8 cellular contexts compared by ENCODE assay signal in genomic region chr15:45025627-45026026, GRCh38. TPM values are rescaled to one million over a fixed set of nuclear protein-coding genes. Genes with fewer than 3 reads are reported as not detected.
A peak's percentile ranks its signal among the peaks of the same experiment; 100 is the strongest.
DNase-seq lines count a peak whose midpoint lies in the region; ATAC-seq, FAIRE-seq and TF ChIP-seq lines count a peak whose summit lies in the region.
"Not testable (repeated sequence)": the region's sequence is repeated elsewhere in the genome, so short reads cannot be mapped to it uniquely, and the experiment has no call there.

No MANE protein-coding gene starts in this region.

- H3K36me3 Mint-ChIP-seq in CD4-positive, alpha-beta T cell (ENCODE audit: low read depth) = not testable (repeated sequence)
- H3K36me3 Mint-ChIP-seq in brain (peaks cover 50% of the 10 kb centered on the region), progenitor cell of endocrine pancreas (ENCODE audit: insufficient read depth) (peaks cover 38% of the 10 kb centered on the region)

- H3K4me1 Mint-ChIP-seq in CD4-positive, alpha-beta T cell (ENCODE audit: low read depth) = peaks cover 22% of the 10 kb centered on the region
- H3K4me1 Mint-ChIP-seq in brain (peaks cover 48% of the 10 kb centered on the region), progenitor cell of endocrine pancreas (ENCODE audit: low read depth) (peaks cover 43% of the 10 kb centered on the region)

- TF ChIP-seq RAD21 in HepG2 (CRISPR knock-in tag; IDR thresholded peaks at IDR 0.05) = not testable (repeated sequence)

- TF ChIP-seq EP300 in HepG2 (IDR thresholded peaks at IDR 0.05; ENCODE audit: low read depth in 2 of 2, low read length in 2 of 2); HepG2 (CRISPR knock-in tag; IDR thresholded peaks at IDR 0.05; ENCODE audit: borderline replicate concordance): not testable (repeated sequence)

- H3K4me2 ChIP-seq in HepG2 (ENCODE audit: low read depth, low read length) = peak overlapping the region; percentile 99

- H2AFZ ChIP-seq in HepG2 (ENCODE audit: low read length) = not testable (repeated sequence)

- CTCF ChIA-PET in A673 (lab: Charles Lee) = interaction anchor here (0.7 kb wide), 2 partner anchors 142 to 338 kb away, joined by 6 to 9 read pairs; no protein-coding TSS in a partner anchor
- CTCF ChIA-PET in CD4-positive, alpha-beta T cell (lab: Charles Lee); HepG2 (lab: Yijun Ruan, JAX; ENCODE audit: low intra/inter-chr PET ratio, low total read pairs): not testable (repeated sequence)

- H3K27ac ChIP-seq in A673 (ENCODE audit: low read depth, low read length, poor library complexity, severe bottlenecking) (peak overlapping the region; percentile 79), KOPT-K1 (ENCODE audit: low read depth, low read length, poor library complexity, severe bottlenecking) (peak overlapping the region; percentile 25), HepG2 (ENCODE audit: extremely low read length, insufficient read depth, low read length) (peak overlapping the region; percentile 53), thyroid gland (peak overlapping the region; percentile 50 to 78 (median 74))
- not testable (repeated sequence) for H3K27ac ChIP-seq in CD4-positive, alpha-beta T cell (ENCODE audit: low read depth, low read length); SK-N-MC

- in situ Hi-C loops in HepG2 (cut with HindIII; ENCODE audit: extremely low pct_ligation_motif_present, low pct_unique_long_range_greater_than_20kb) = loop anchor here (5.0 kb wide), 1 partner anchor 53 kb away; no protein-coding TSS in a partner anchor

- peak; percentile 95 for FAIRE-seq in HepG2 (lab: Jason Lieb, UNC)

- WGBS in HepG2 (ENCODE audit: low lambda C conversion rate) = 6% methylated on average over 2 of the region's 3 CpGs
- 34 to 65% methylated on average over 3 of the region's 3 CpGs for WGBS in thyroid gland, 2 donors

- not testable (repeated sequence) for DNase-seq in A673 (ENCODE audit: low spot score); CD4-positive, alpha-beta T cell; SK-N-MC (ENCODE audit: low read depth, low spot score); progenitor cell of endocrine pancreas (ENCODE audit: low spot score, unreplicated experiment)
- peak; percentile 53 for DNase-seq in HepG2 (ENCODE audit: low spot score)
- peak in 1 of 2 donors; percentile 32 for DNase-seq in thyroid gland

- not testable (repeated sequence) for ATAC-seq in CD4-positive, alpha-beta T cell (ENCODE audit: poor library complexity)
- peak; percentile 58 for ATAC-seq in HepG2

- H3K36me3 ChIP-seq in A673 (ENCODE audit: insufficient read depth, low read length, poor library complexity, severe bottlenecking) = peaks cover 36% of the 10 kb centered on the region
- H3K36me3 ChIP-seq in KOPT-K1 (ENCODE audit: insufficient read depth, low read length) = peaks cover 35% of the 10 kb centered on the region
- peaks cover 42% of the 10 kb centered on the region for H3K36me3 ChIP-seq in SK-N-MC (ENCODE audit: insufficient read depth, low read length)
- peaks cover 5 to 22% of the 10 kb centered on the region in 2 experiments for H3K36me3 ChIP-seq in HepG2 (replicated peaks in 1 of 2; ENCODE audit: control insufficient read depth in 1 of 2, insufficient read depth in 2 of 2, low read length in 2 of 2)
- H3K36me3 ChIP-seq in thyroid gland = not testable (repeated sequence)

- H3K79me2 ChIP-seq in HepG2 (ENCODE audit: insufficient read depth, low read length) = peaks cover 50% of the 10 kb centered on the region

- not testable (repeated sequence) for TF ChIP-seq CTCF in A673 (conservative IDR thresholded peaks at IDR 0.05; ENCODE audit: low read depth, low read length); CD4-positive, alpha-beta T cell (IDR thresholded peaks at IDR 0.05); brain (conservative IDR thresholded peaks at IDR 0.05); HepG2 (CRISPR knock-in tag; IDR thresholded peaks at IDR 0.05); progenitor cell of endocrine pancreas (IDR thresholded peaks at IDR 0.05; ENCODE audit: unreplicated experiment); thyroid gland (IDR thresholded peaks at IDR 0.05)

- not testable (repeated sequence) for H3K9ac ChIP-seq in SK-N-MC (ENCODE audit: insufficient read length); HepG2 (ENCODE audit: insufficient read depth, low read depth, low read length)

- peaks cover 27% of the 10 kb centered on the region for H3K4me1 ChIP-seq in A673 (ENCODE audit: insufficient read depth, low read length, poor library complexity, severe bottlenecking)
- peaks cover 77% of the 10 kb centered on the region for H3K4me1 ChIP-seq in HepG2 (ENCODE audit: insufficient read depth, low read length)
- H3K4me1 ChIP-seq in thyroid gland = peaks cover 37 to 43% of the 10 kb centered on the region in 2 donors

- not testable (repeated sequence) for H4K20me1 ChIP-seq in HepG2 (ENCODE audit: insufficient read depth, low read length)

- intact Hi-C loops in A673 (cut with micrococcal nuclease; ENCODE audit: unreplicated experiment) = loop anchor here (10.0 kb wide), 1 partner anchor 301 kb away; no protein-coding TSS in a partner anchor
- intact Hi-C loops in CD4-positive, alpha-beta T cell (cut with DNase I, micrococcal nuclease); HepG2 (cut with micrococcal nuclease; ENCODE audit: unreplicated experiment); thyroid gland (cut with DNase I): not testable (repeated sequence)

- not testable (repeated sequence) for H3K27me3 Mint-ChIP-seq in CD4-positive, alpha-beta T cell; brain; progenitor cell of endocrine pancreas

- not testable (repeated sequence) for BruUV-seq in A673 (replicated peaks; lab: Mats Ljungman, UMichigan); HepG2 (replicated peaks; lab: Mats Ljungman, UMichigan)

- H3K4me3 Mint-ChIP-seq in CD4-positive, alpha-beta T cell = peak overlapping the region; percentile 56
- H3K4me3 Mint-ChIP-seq in brain = peak overlapping the region; percentile 24 to 67 (median 32)
- peak overlapping the region; percentile 91 for H3K4me3 Mint-ChIP-seq in progenitor cell of endocrine pancreas (ENCODE audit: low read depth)

- H3K27ac Mint-ChIP-seq in CD4-positive, alpha-beta T cell; brain: not testable (repeated sequence)
- H3K27ac Mint-ChIP-seq in progenitor cell of endocrine pancreas = peak overlapping the region; percentile 87

- not testable (repeated sequence) for H3K9me3 ChIP-seq in A673 (ENCODE audit: low read depth, low read length, poor library complexity, severe bottlenecking); CD4-positive, alpha-beta T cell (ENCODE audit: control insufficient read depth, low read length); SK-N-MC (ENCODE audit: low read depth, low read length); HepG2 (ENCODE audit: low read length); thyroid gland
- peaks cover 13% of the 10 kb centered on the region for H3K9me3 ChIP-seq in KOPT-K1 (ENCODE audit: insufficient read depth, low read length, poor library complexity, severe bottlenecking)

- not testable (repeated sequence) for TF ChIP-seq POLR2A in HepG2 (IDR thresholded peaks at IDR 0.05; ENCODE audit: insufficient read depth in 1 of 2, low read depth in 2 of 2, low read length in 2 of 2); thyroid gland (IDR thresholded peaks at IDR 0.05)

- not testable (repeated sequence) for H3K27me3 ChIP-seq in A673 (replicated peaks; ENCODE audit: insufficient read depth, low read depth, low read length, poor library complexity); CD4-positive, alpha-beta T cell (ENCODE audit: control insufficient read depth, insufficient read depth, low read length); HepG2 (ENCODE audit: control insufficient read depth in 1 of 2, insufficient read depth in 2 of 2, low read length in 2 of 2); thyroid gland

- POLR2A ChIA-PET in A673 (lab: Charles Lee; ENCODE audit: low non-redundant PET); CD4-positive, alpha-beta T cell (lab: Charles Lee): not testable (repeated sequence)
- POLR2A ChIA-PET in HepG2 (lab: Yijun Ruan, JAX) = interaction anchor here (1.0 to 1.6 kb wide), 2 partner anchors 11 to 46 kb away, joined by 5 read pairs; no protein-coding TSS in a partner anchor

- not testable (repeated sequence) for H3K9me3 Mint-ChIP-seq in CD4-positive, alpha-beta T cell; progenitor cell of endocrine pancreas (ENCODE audit: low read depth)
- H3K9me3 Mint-ChIP-seq in brain = peaks cover 5 to 14% (median 8%) of the 10 kb centered on the region in 5 experiments

- H3K4me3 ChIP-seq in A673 (ENCODE audit: low read depth, low read length, poor library complexity, severe bottlenecking) (peak overlapping the region; percentile 92), SK-N-MC (peak overlapping the region; percentile 45; the same call in 1 of the 2 replicates), thyroid gland (replicated peaks in 1 of 3) (peak overlapping the region in 1 of 3 donors; percentile 2)
- H3K4me3 ChIP-seq in HepG2 (replicated peaks in 1 of 3; ENCODE audit: insufficient read depth in 1 of 3, low read depth in 2 of 3, low read length in 3 of 3) = not testable (repeated sequence)

RNA-seq across cellular contexts. Expression of gene SORD, which starts 2.6 kb away (rescaled TPM):
- total RNA-seq in A673 (2021) (252 and 286 TPM in 2 replicates), HepG2 (2016; rRNA removed; fragmentation: Illumina TruSeq; extraction: Trizol) (59.1 and 104 TPM in 2 replicates), progenitor cell of endocrine pancreas (247 and 300 TPM in 2 replicates), thyroid gland (100 to 1,000 TPM; 241 to 831 (median 477) TPM)
- total RNA-seq in CD4-positive, alpha-beta T cell = 1 to 10 TPM; 1.7 to 1.8 TPM
- polyA plus RNA-seq in brain (ENCODE audit: insufficient read depth, low read depth, low replicate concordance) (33.6 TPM), HepG2 (2011; rRNA removed) (73.1 and 95.3 TPM in 2 replicates)
- 7.1 and 7.4 TPM in 2 replicates for total RNA-seq in HepG2 (2016; cell fraction: cytosol; rRNA removed; fragmentation: Illumina TruSeq; extraction: Trizol; ENCODE audit: low read depth)
- 59.7 and 103 TPM in 2 replicates for total RNA-seq in HepG2 (2016; cell fraction: insoluble cytoplasmic fraction; rRNA removed; fragmentation: Illumina TruSeq; extraction: Trizol)
- 22.6 and 22.9 TPM in 2 replicates for total RNA-seq in HepG2 (2016; cell fraction: membrane; rRNA removed; fragmentation: Illumina TruSeq; extraction: Trizol)
- total RNA-seq in HepG2 (2016; cell fraction: nucleus; rRNA removed; fragmentation: Illumina TruSeq; extraction: Trizol) = 46.4 and 52.3 TPM in 2 replicates
- polyA plus RNA-seq in HepG2 (2011; cell fraction: cytosol; rRNA removed) = 78.7 and 91.6 TPM in 2 replicates
- polyA plus RNA-seq in HepG2 (2011; cell fraction: nucleus; rRNA removed) = 94.1 and 102 TPM in 2 replicates
- polyA plus RNA-seq in HepG2 (2012) = 74.2 and 78.2 TPM in 2 replicates
- polyA plus RNA-seq in HepG2 (2016; cell fraction: cytosol; fragmentation: Illumina TruSeq; extraction: Trizol; ENCODE audit: low read depth) = 10.6 and 11.4 TPM in 2 replicates
- polyA plus RNA-seq in HepG2 (2016; cell fraction: insoluble cytoplasmic fraction; fragmentation: Illumina TruSeq; extraction: Trizol; ENCODE audit: low read depth) = 128 and 136 TPM in 2 replicates
- polyA plus RNA-seq in HepG2 (2016; cell fraction: membrane; fragmentation: Illumina TruSeq; extraction: Trizol; ENCODE audit: low read depth) = 18.9 and 20.0 TPM in 2 replicates
- polyA plus RNA-seq in HepG2 (2016; cell fraction: nucleus; fragmentation: Illumina TruSeq; extraction: Trizol; ENCODE audit: insufficient read depth, low read depth) = 92.1 and 93.6 TPM in 2 replicates
- polyA minus RNA-seq in HepG2 (2011; rRNA and poly(A)+ RNA removed; ENCODE audit: low replicate concordance) = 117 and 252 TPM in 2 replicates
- 46.5 and 50.3 TPM in 2 replicates for polyA minus RNA-seq in HepG2 (2011; cell fraction: cytosol; rRNA and poly(A)+ RNA removed)
- 35.7 and 43.0 TPM in 2 replicates for polyA minus RNA-seq in HepG2 (2011; cell fraction: nucleus; rRNA and poly(A)+ RNA removed)

Comparison
In these comparisons a context has a peak if more than half of its experiments do, and no peak if none do; other contexts are left out.
1. H3K4me3 Mint-ChIP-seq: peak in every context shown above with its lines; median percentile 91 in progenitor cell of endocrine pancreas; 56 in CD4-positive, alpha-beta T cell; 32 in brain.